In genomic region chr1:234932506-234932905, GRCh38 we compare ENCODE assay signal across 19 cellular contexts.
DNase-seq lines count a peak whose midpoint lies in the region; ATAC-seq, FAIRE-seq and TF ChIP-seq lines count a peak whose summit lies in the region.
"Had no signal": no experiment of that assay in that cellular context is flagged by ENCODE, and none has a peak within 500 bp of the region (broad histone marks: within the 10 kb centered on the region; RNA-seq: fewer than 3 reads in every experiment).

No MANE protein-coding gene starts in this region.

- no peaks in the 10 kb centered on the region for H3K23me2 ChIP-seq in H1 (ENCODE audit: low read depth, low read length)

- no peaks in the 10 kb centered on the region for H3K27me3 ChIP-seq in GM23248 (replicated peaks; ENCODE audit: insufficient read depth)
- H3K27me3 ChIP-seq in H1 (replicated peaks in 1 of 4; ENCODE audit: control insufficient read depth in 3 of 4, extremely low read depth in 1 of 4, insufficient read depth in 3 of 4, low read length in 3 of 4) = peaks cover 0 to 3% (median under 1%) of the 10 kb centered on the region in 4 experiments; a peak in 2 of 7 replicates
- H3K27me3 ChIP-seq: breast epithelium, uterus had no signal

- no peak for TF ChIP-seq CTCF in H1 (IDR thresholded peaks at IDR 0.05; ENCODE audit: control extremely low read depth in 1 of 3, insufficient read depth in 1 of 3, low read depth in 1 of 3, low read length in 3 of 3)

- H4K91ac ChIP-seq in H1 (replicated peaks; ENCODE audit: insufficient read length, low read length) = no peak overlapping the region

- CTCF ChIA-PET in H1 (lab: Charles Lee; ENCODE audit: partially characterized antibody) = no interaction called here

- no peak overlapping the region for H2AK5ac ChIP-seq in H1 (ENCODE audit: low read depth, low read length)

- no peaks in the 10 kb centered on the region for H3K27me3 Mint-ChIP-seq in activated T-cell treated with anti-CD3 and anti-CD28 coated beads, Interleukin-2, amount 50 U/mL, for 24 hours
- no peaks in the 10 kb centered on the region for H3K27me3 Mint-ChIP-seq in stimulated activated naive CD8-positive, alpha-beta T cell treated with anti-CD3 and anti-CD28 coated beads, Interleukin-15, amount 100 ng/mL, for 72 hours

- H3K79me1 ChIP-seq in H1 (ENCODE audit: low read depth, low read length) = no peaks in the 10 kb centered on the region

- no peak for TF ChIP-seq POLR2A in H1 (IDR thresholded peaks at IDR 0.05; ENCODE audit: control extremely low read depth in 1 of 2, low read depth in 2 of 2, low read length in 2 of 2)

- H3K36me3 ChIP-seq in GM23248 (ENCODE audit: low read depth) (no peaks in the 10 kb centered on the region), H1 (ENCODE audit: control insufficient read depth in 2 of 4, insufficient read depth in 4 of 4, low read length in 3 of 4) (no peaks in the 10 kb centered on the region)
- H3K36me3 ChIP-seq: breast epithelium, uterus had no signal

- FAIRE-seq in H1 (lab: Jason Lieb, UNC) = no peak
- FAIRE-seq: K562, kidney had no signal

- 97 to 100% methylated on average over 7 of the region's 7 CpGs for WGBS in GM23248 (ENCODE audit: low coverage in 1 of 2, low lambda C conversion rate in 2 of 2, missing lambda C conversion rate in 2 of 2), 2 experiments
- WGBS in H1 (ENCODE audit: extremely low coverage in 1 of 2, insufficient coverage in 1 of 2, insufficient read length in 1 of 2, insufficient replicate concordance in 2 of 2, low coverage in 1 of 2, low lambda C conversion rate in 2 of 2, missing lambda C conversion rate in 1 of 2), 2 experiments = 90% methylated on average over 7 of the region's 7 CpGs; no CpG with 5 or more reads in 1 of the 2 experiments

- no peak for TF ChIP-seq EP300 in H1 (IDR thresholded peaks at IDR 0.05; ENCODE audit: borderline replicate concordance in 1 of 2, low read depth in 2 of 2, low read length in 2 of 2)

- in situ Hi-C loops in GM23248 (cut with MboI) = no loop called here

- no peaks in the 10 kb centered on the region for H3K9me2 ChIP-seq in GM23248 (ENCODE audit: insufficient read depth)

- H3K9me3 ChIP-seq in GM23248 (ENCODE audit: low read depth) (no peaks in the 10 kb centered on the region), H1 (ENCODE audit: insufficient read depth in 2 of 2, low read depth in 1 of 2, low read length in 1 of 2) (no peaks in the 10 kb centered on the region)
- H3K9me3 ChIP-seq: breast epithelium, uterus had no signal

- no peaks in the 10 kb centered on the region for H3K79me2 ChIP-seq in GM23248 (ENCODE audit: insufficient read depth)
- no peaks in the 10 kb centered on the region for H3K79me2 ChIP-seq in H1 (ENCODE audit: control insufficient read depth in 1 of 2, insufficient read depth in 2 of 2, low read length in 2 of 2)

- 0 out of 2 replicates have a peak overlapping the region, but pooled peaks have one; percentile 21 for H2BK12ac ChIP-seq in H1 (ENCODE audit: low read depth, low read length)

- no peak overlapping the region for H4K5ac ChIP-seq in H1 (ENCODE audit: insufficient read length, low read depth, low read length)

- no peak overlapping the region for H3K23ac ChIP-seq in H1 (ENCODE audit: insufficient read length)

- H3K56ac ChIP-seq in H1 (replicated peaks; ENCODE audit: insufficient read length, low read depth, low read length) = no peak overlapping the region

- no peaks in the 10 kb centered on the region for H3K9me3 Mint-ChIP-seq in activated T-cell treated with anti-CD3 and anti-CD28 coated beads, Interleukin-2, amount 50 U/mL, for 24 hours
- H3K9me3 Mint-ChIP-seq in stimulated activated naive CD8-positive, alpha-beta T cell treated with anti-CD3 and anti-CD28 coated beads, Interleukin-15, amount 100 ng/mL, for 72 hours = no peaks in the 10 kb centered on the region
- H3K9me3 Mint-ChIP-seq: activated naive CD4-positive, alpha-beta T cell treated with anti-CD3 and anti-CD28 coated beads, Interleukin-2, amount 50 U/mL, for 72 hours; mesothelial cell of epicardium had no signal

- no peak overlapping the region for H3K27ac Mint-ChIP-seq in activated T-cell treated with anti-CD3 and anti-CD28 coated beads, Interleukin-2, amount 50 U/mL, for 24 hours
- peak overlapping the region; percentile 79 to 84 for H3K27ac Mint-ChIP-seq in stimulated activated naive CD8-positive, alpha-beta T cell treated with anti-CD3 and anti-CD28 coated beads, Interleukin-15, amount 100 ng/mL, for 72 hours
- H3K27ac Mint-ChIP-seq: mesothelial cell of epicardium had no signal

- no peak overlapping the region for H3K4me3 Mint-ChIP-seq in activated T-cell treated with anti-CD3 and anti-CD28 coated beads, Interleukin-2, amount 50 U/mL, for 24 hours
- H3K4me3 Mint-ChIP-seq in stimulated activated naive CD8-positive, alpha-beta T cell treated with anti-CD3 and anti-CD28 coated beads, Interleukin-15, amount 100 ng/mL, for 72 hours = no peak overlapping the region
- H3K4me3 Mint-ChIP-seq: mesothelial cell of epicardium had no signal

- H3K18ac ChIP-seq in H1 (ENCODE audit: extremely low read depth, low read length) = no peak overlapping the region

- H2BK15ac ChIP-seq in H1 (ENCODE audit: low read length) = no peak overlapping the region; the same call in 1 of the 2 replicates

- peaks cover 66% of the 10 kb centered on the region for H3K4me1 Mint-ChIP-seq in activated T-cell treated with anti-CD3 and anti-CD28 coated beads, Interleukin-2, amount 50 U/mL, for 24 hours (ENCODE audit: low read depth)
- peaks cover 63% of the 10 kb centered on the region for H3K4me1 Mint-ChIP-seq in stimulated activated naive CD8-positive, alpha-beta T cell treated with anti-CD3 and anti-CD28 coated beads, Interleukin-15, amount 100 ng/mL, for 72 hours

- H3F3A ChIP-seq in GM23248 (ENCODE audit: insufficient read depth) = peaks cover 18% of the 10 kb centered on the region

- no peak overlapping the region for H3K4ac ChIP-seq in H1 (replicated peaks; ENCODE audit: insufficient read length, low read depth, low read length)

- no peak overlapping the region for H3K4me3 ChIP-seq in GM23248
- no peak overlapping the region for H3K4me3 ChIP-seq in H1 (ENCODE audit: extremely low read depth in 1 of 4, insufficient read depth in 2 of 4, low read depth in 3 of 4, low read length in 4 of 4)
- H3K4me3 ChIP-seq: breast epithelium, K562, uterus had no signal

- no peaks in the 10 kb centered on the region for H3K36me3 Mint-ChIP-seq in activated T-cell treated with anti-CD3 and anti-CD28 coated beads, Interleukin-2, amount 50 U/mL, for 24 hours (ENCODE audit: low read depth)
- H3K36me3 Mint-ChIP-seq: activated naive CD4-positive, alpha-beta T cell treated with anti-CD3 and anti-CD28 coated beads, Interleukin-2, amount 50 U/mL, for 72 hours; mesothelial cell of epicardium had no signal

- H2AFZ ChIP-seq in GM23248 (no peak overlapping the region), H1 (ENCODE audit: low read length) (no peak overlapping the region)

- peak; percentile 22 for DNase-seq in activated T-cell treated with anti-CD3 and anti-CD28 coated beads, Interleukin-2, amount 50 U/mL, for 24 hours
- DNase-seq in activated T-cell treated with anti-CD3 and anti-CD28 coated beads for 4 hours (no peak), GM23248 (no peak), H1 (ENCODE audit: low read depth in 1 of 2, low spot score in 2 of 2) (no peak), DMS153 treated with DMSO at 0.1 percent for 48 hours (lab: John Stamatoyannopoulos, UW; ENCODE audit: unreplicated experiment) (no peak), foreskin melanocyte (no peak)
- no peak for DNase-seq in stimulated activated naive CD8-positive, alpha-beta T cell treated with anti-CD3 and anti-CD28 coated beads, Interleukin-15, amount 100 ng/mL, for 72 hours
- DNase-seq: effector memory CD4-positive, alpha-beta T cell; hippocampal formation; kidney; NCI-H526; OCI-M1; stimulated activated CD4-positive, alpha-beta T cell treated with anti-CD3 and anti-CD28 coated beads, Interleukin-4, amount 100 ng/mL, for 4 hours; uterus had no signal

- POLR2A ChIA-PET in H1 (lab: Charles Lee; ENCODE audit: partially characterized antibody) = interaction anchor here (1.2 to 1.5 kb wide), 2 partner anchors 11 to 14 kb away, joined by 3 read pairs; no protein-coding TSS in a partner anchor

- H3K14ac ChIP-seq in H1 (ENCODE audit: insufficient read length) = no peak overlapping the region

- H3K4me1 ChIP-seq in GM23248 (ENCODE audit: insufficient read depth) (peaks cover 14% of the 10 kb centered on the region), H1 (replicated peaks in 1 of 4; ENCODE audit: control insufficient read depth in 3 of 4, insufficient read depth in 4 of 4, low read length in 3 of 4) (peaks cover 0 to 4% (median 0%) of the 10 kb centered on the region in 4 experiments; a peak in 3 of 7 replicates)
- H3K4me1 ChIP-seq: breast epithelium, uterus had no signal

- H4K20me1 ChIP-seq in GM23248 (ENCODE audit: insufficient read depth) (no peaks in the 10 kb centered on the region), H1 (replicated peaks in 1 of 2; ENCODE audit: control insufficient read depth in 1 of 2, insufficient read depth in 2 of 2, low read length in 2 of 2) (no peaks in the 10 kb centered on the region)

- no peak overlapping the region for H2BK5ac ChIP-seq in H1 (ENCODE audit: low read depth, low read length)

- H3K9ac ChIP-seq in GM23248 = no peak overlapping the region
- no peak overlapping the region for H3K9ac ChIP-seq in H1 (replicated peaks in 1 of 4; ENCODE audit: extremely low read depth in 1 of 4, low read depth in 3 of 4, low read length in 3 of 4)

- no peak overlapping the region for H2BK120ac ChIP-seq in H1 (replicated peaks; ENCODE audit: low read depth, low read length)

- H3K4me2 ChIP-seq in GM23248 (ENCODE audit: unreplicated experiment) (no peak overlapping the region), H1 (ENCODE audit: insufficient read depth in 1 of 2, low read depth in 2 of 2, low read length in 2 of 2) (no peak overlapping the region)

- TF ChIP-seq RAD21 in H1 (IDR thresholded peaks at IDR 0.05 in 1 of 2, conservative IDR thresholded peaks at IDR 0.05 in 1 of 2; ENCODE audit: low read depth in 2 of 2, low read length in 2 of 2) = no peak

- no peak for ATAC-seq in stimulated activated naive CD8-positive, alpha-beta T cell treated with anti-CD3 and anti-CD28 coated beads, Interleukin-15, amount 100 ng/mL, for 72 hours
- ATAC-seq in HG02840 (IDR thresholded peaks at IDR 0.05; ENCODE audit: low FRiP score, unreplicated experiment) = no peak

- peak overlapping the region; percentile 45; the same call in 1 of the 2 replicates for H3K27ac ChIP-seq in GM23248
- H3K27ac ChIP-seq in H1 (ENCODE audit: low read depth, low read length) = no peak overlapping the region
- H3K27ac ChIP-seq: uterus had no signal

- H2BK20ac ChIP-seq in H1 (ENCODE audit: low read length) = no peak overlapping the region

- no peak overlapping the region; the same call in 1 of the 2 replicates for H4K8ac ChIP-seq in H1 (ENCODE audit: extremely low read depth, insufficient read depth, low read length)

TF ChIP-seq in H1, 55 proteins besides CTCF, POLR2A, EP300 and RAD21 (continues in another document):
- no peak for TF ChIP-seq SUZ12 (IDR thresholded peaks at IDR 0.05; ENCODE audit: low read length)
- TF ChIP-seq HDAC6 (IDR thresholded peaks at IDR 0.05; ENCODE audit: low read depth, low read length) = no peak
- TF ChIP-seq KDM1A (IDR thresholded peaks at IDR 0.05; ENCODE audit: borderline replicate concordance, low read length) = no peak
- TF ChIP-seq CBX8 (IDR thresholded peaks at IDR 0.05; ENCODE audit: borderline replicate concordance, low read depth, low read length) = no peak
- TF ChIP-seq POLR2AphosphoS5 (IDR thresholded peaks at IDR 0.05; ENCODE audit: low read depth, low read length) = no peak
